26 cellular contexts compared by ENCODE assay signal in genomic region chr21:28986677-28987076, GRCh38.
"Had no signal": no experiment of that assay in that cellular context is flagged by ENCODE, and none has a peak within 500 bp of the region (broad histone marks: within the 10 kb centered on the region; RNA-seq: fewer than 3 reads in every experiment).

No MANE protein-coding gene starts in this region.

- H3K79me2 ChIP-seq: parathyroid adenoma had no signal

- ATAC-seq: esophagus mucosa; gastrocnemius medialis; mucosa of descending colon; natural killer cell treated with Interleukin-12 subunit alpha and Interleukin-12 subunit beta and Interleukin-15 and Interleukin-18, amount 100 ng/mL, for 72 hours; stimulated activated naive B cell treated with anti-CD40 and anti-IgM and Interleukin-4, amounts not matched to agents 10 μg/mL and 1 μg/mL and 100 μg/mL, for 72 hours had no signal

- H2AFZ ChIP-seq: parathyroid adenoma had no signal

- H3K4me3 ChIP-seq: dorsolateral prefrontal cortex, gastrocnemius medialis, lung, mucosa of descending colon, right atrium auricular region, skin epidermis, suprapubic skin, thyroid gland, vagina had no signal

- H3K9me3 ChIP-seq: gastrocnemius medialis, mucosa of descending colon, neutrophil, right atrium auricular region, suprapubic skin, thyroid gland, vagina had no signal

- H3K9ac ChIP-seq: parathyroid adenoma had no signal

- H3K27ac ChIP-seq: dorsolateral prefrontal cortex, epithelial cell of prostate, gastrocnemius medialis, neutrophil, parathyroid adenoma, skin epidermis, suprapubic skin, thyroid gland, vagina had no signal

- DNase-seq: dorsolateral prefrontal cortex; effector CD4-positive, alpha-beta T cell; endodermal cell; foreskin fibroblast; gastrocnemius medialis; head of caudate nucleus; kidney; left cardiac atrium; mucosa of descending colon; naive B cell; stimulated activated CD4-positive, alpha-beta T cell treated with anti-CD3 and anti-CD28 coated beads, Interleukin-15, amount 100 ng/mL, for 24 hours; stimulated activated CD4-positive, alpha-beta T cell treated with anti-CD3 and anti-CD28 coated beads, Interleukin-2, amount 100 ng/mL, for 48 hours; stimulated activated naive B cell treated with anti-CD40 and anti-IgM and Interleukin-4, amounts not matched to agents 10 μg/mL and 1 μg/mL and 100 μg/mL, for 72 hours; thyroid gland; trophoblast cell had no signal

- FAIRE-seq: colon had no signal

- H3K27me3 ChIP-seq: dorsolateral prefrontal cortex, gastrocnemius medialis, neutrophil, right atrium auricular region, suprapubic skin, thyroid gland, vagina had no signal
